ENCODE assay signal across 15 cellular contexts in the genomic region with DNA sequence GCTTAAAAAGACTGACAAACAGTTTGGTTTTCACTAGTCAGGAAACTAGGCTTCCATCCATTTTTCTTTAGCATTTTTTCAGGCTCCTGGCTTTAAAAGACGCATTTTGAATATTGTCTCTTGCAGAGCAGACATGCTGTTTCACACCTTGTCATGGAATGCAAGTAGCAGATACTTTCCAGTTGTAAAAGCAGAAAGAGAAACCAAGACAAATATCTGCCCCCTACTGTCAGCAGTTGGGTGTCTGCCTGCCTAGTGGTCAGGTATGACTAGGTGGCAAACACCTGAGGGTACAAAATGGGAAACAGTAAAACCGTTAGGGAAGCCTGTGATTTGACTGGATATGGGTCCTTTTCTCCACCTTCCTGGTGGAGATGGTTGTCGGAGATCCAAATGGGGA.
A peak's percentile ranks its signal among the peaks of the same experiment; 100 is the strongest.
DNase-seq lines count a peak whose midpoint lies in the region; ATAC-seq and TF ChIP-seq lines count a peak whose summit lies in the region.
"Had no signal": no experiment of that assay in that cellular context is flagged by ENCODE, and none has a peak within 500 bp of the region (broad histone marks: within the 10 kb centered on the region; RNA-seq: fewer than 3 reads in every experiment).

No MANE protein-coding gene starts in this region.

- H3K4me3 ChIP-seq in Panc1 (ENCODE audit: low read depth in 2 of 2, low read length in 2 of 2): no peak overlapping the region
- H3K4me3 ChIP-seq: dorsolateral prefrontal cortex, HAP-1 had no signal

- ATAC-seq in GM18867 (IDR thresholded peaks at IDR 0.05; ENCODE audit: unreplicated experiment): peak; percentile 57
- ATAC-seq in Panc1: no peak
- no peak for ATAC-seq in GM19023 (IDR thresholded peaks at IDR 0.05; ENCODE audit: unreplicated experiment)
- ATAC-seq: CD8-positive, alpha-beta T cell; left ventricle myocardium superior had no signal

- DNase-seq in SIG-M5 treated with dmso at 0.1 percent for 504 hours (lab: John Stamatoyannopoulos, UW; ENCODE audit: unreplicated experiment) (peak; percentile 5), SIG-M5 (lab: John Stamatoyannopoulos, UW) (no peak), Panc1 (ENCODE audit: low read depth, low spot score) (no peak), kidney tubule cell (ENCODE audit: low spot score) (peak; percentile 46), NCI-H1417 (lab: John Stamatoyannopoulos, UW) (no peak), SW 1271 (lab: John Stamatoyannopoulos, UW) (no peak)
- DNase-seq: activated gamma-delta T cell treated with Interleukin-2 at 50 U/mL for 16 hours; CD8-positive, alpha-beta T cell; dorsolateral prefrontal cortex; left ventricle myocardium superior; naive B cell; NCI-H1436 had no signal

- no TSS peak for BruUV-seq in Panc1 (replicated peaks; lab: Mats Ljungman, UMichigan)

- peaks cover 2% of the 10 kb centered on the region; the same call in 1 of the 2 replicates for H3K27me3 ChIP-seq in Panc1 (ENCODE audit: control insufficient read depth, insufficient read depth, low read length)

- TF ChIP-seq CTCF in Panc1 (IDR thresholded peaks at IDR 0.05): 0 out of 2 replicates have a peak, but pooled peaks have one; percentile 8

- CTCF ChIA-PET in Panc1 (lab: Charles Lee): interaction anchor here (0.7 kb wide), 1 partner anchor 22 kb away, joined by 4 read pairs; no protein-coding TSS in a partner anchor

- intact Hi-C loops in Panc1 (cut with micrococcal nuclease; ENCODE audit: unreplicated experiment): no loop called here

- in situ Hi-C loops in Panc1 (cut with HindIII; ENCODE audit: low pct_unique_long_range_greater_than_20kb, low sequenced_read_pairs): no loop called here

- no peaks in the 10 kb centered on the region for H3K36me3 ChIP-seq in Panc1 (ENCODE audit: control insufficient read depth, insufficient read depth, low read length)
- H3K36me3 ChIP-seq: HAP-1 had no signal

- no peak overlapping the region for H3K27ac ChIP-seq in Panc1 (ENCODE audit: low read length)
- H3K27ac ChIP-seq: dorsolateral prefrontal cortex had no signal

- no peaks in the 10 kb centered on the region for H3K4me1 ChIP-seq in Panc1 (ENCODE audit: control insufficient read depth, insufficient read depth, low read length)
- H3K4me1 ChIP-seq: HAP-1 had no signal

- POLR2A ChIA-PET in Panc1 (lab: Charles Lee): no interaction called here

- H3K9me3 ChIP-seq in Panc1 (ENCODE audit: control insufficient read depth, insufficient read depth, low read depth, low read length): no peaks in the 10 kb centered on the region
- H3K9me3 ChIP-seq: HAP-1 had no signal

Comparison
In these comparisons a context has a peak if more than half of its experiments do, and no peak if none do; other contexts are left out.
1. DNase-seq: peak in SIG-M5 treated with dmso at 0.1 percent for 504 hours (single experiment) and kidney tubule cell (single experiment); none in SIG-M5 (single experiment), Panc1 (single experiment), NCI-H1417 (0 of 3) and SW 1271 (0 of 2).